ENCODE assay signal across 9 cellular contexts in the genomic region with DNA sequence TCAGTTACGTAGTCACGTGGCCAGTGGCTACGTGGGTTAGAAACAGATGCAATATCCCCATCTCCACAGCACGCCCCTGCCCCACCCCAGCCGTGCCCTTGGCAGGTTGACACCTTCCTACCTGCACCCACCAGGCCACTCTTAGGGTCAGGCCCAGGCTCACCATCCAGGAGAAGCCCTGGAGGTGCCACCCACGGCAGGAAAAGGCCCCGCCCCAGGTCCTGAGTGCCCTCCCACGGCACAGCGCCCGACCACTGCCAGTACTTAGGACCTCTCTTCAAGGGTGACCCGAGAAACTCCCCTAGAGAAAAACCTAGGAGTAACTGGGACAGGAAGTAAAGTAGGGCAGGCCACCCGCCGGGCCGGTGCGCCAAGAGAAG. TPM values are rescaled to one million over a fixed set of nuclear protein-coding genes. Genes with fewer than 3 reads are reported as not detected.
DNase-seq lines count a peak whose midpoint lies in the region; ATAC-seq, FAIRE-seq and TF ChIP-seq lines count a peak whose summit lies in the region.
"Had no signal": no experiment of that assay in that cellular context is flagged by ENCODE, and none has a peak within 500 bp of the region (broad histone marks: within the 10 kb centered on the region; RNA-seq: fewer than 3 reads in every experiment).

No MANE protein-coding gene starts in this region.

- H3K4me1 ChIP-seq in OCI-LY3 (ENCODE audit: low read length) (peaks cover 17% of the 10 kb centered on the region), endothelial cell of umbilical vein (ENCODE audit: control insufficient read depth, extremely low read depth, insufficient read depth, low read length) (peaks cover 10% of the 10 kb centered on the region)

- H3K9me3 ChIP-seq in OCI-LY3 (ENCODE audit: insufficient read depth, low read length) (no peaks in the 10 kb centered on the region), endothelial cell of umbilical vein (replicated peaks; ENCODE audit: control insufficient read depth, insufficient read depth, low read length) (no peaks in the 10 kb centered on the region)

- no TSS peak for BruUV-seq in endothelial cell of umbilical vein (replicated peaks; lab: Mats Ljungman, UMichigan)

- intact Hi-C loops in endothelial cell of umbilical vein (cut with micrococcal nuclease) = no loop called here

- CTCF ChIA-PET in GM10248 (lab: Yijun Ruan, JAX) = no interaction called here
- CTCF ChIA-PET in endothelial cell of umbilical vein (lab: Charles Lee) = interaction anchor here (0.7 to 1.1 kb wide), 6 partner anchors 9 to 102 kb away, joined by 3 to 12 read pairs (median 7); no protein-coding TSS in a partner anchor

- no peak for TF ChIP-seq POLR2A in endothelial cell of umbilical vein (IDR thresholded peaks at IDR 0.05; ENCODE audit: low read depth, low read length)

- H3K36me3 ChIP-seq in OCI-LY3 (replicated peaks; ENCODE audit: low read depth, low read length) = peaks cover 43% of the 10 kb centered on the region
- peaks cover 10 to 36% of the 10 kb centered on the region in 2 experiments for H3K36me3 ChIP-seq in endothelial cell of umbilical vein (ENCODE audit: control insufficient read depth in 2 of 2, extremely low read depth in 1 of 2, insufficient read depth in 2 of 2, low read length in 2 of 2)

- H3K9ac ChIP-seq in OCI-LY3 (ENCODE audit: low read length) (peak overlapping the region; percentile 80), endothelial cell of umbilical vein (replicated peaks; ENCODE audit: extremely low read depth, insufficient read depth, low read length) (no peak overlapping the region)

- H3K4me3 ChIP-seq in OCI-LY3 (ENCODE audit: low read length) (peak overlapping the region; percentile 87), endothelial cell of umbilical vein (replicated peaks in 1 of 3; ENCODE audit: insufficient read depth in 1 of 3, low read depth in 1 of 3, low read length in 3 of 3) (peak overlapping the region; percentile 45 to 53 (median 53)), retinal pigment epithelial cell (ENCODE audit: low read length) (peak overlapping the region; percentile 83)

- DNase-seq in GM10248 (ENCODE audit: extremely low spot score) = peak; percentile 34
- DNase-seq in endothelial cell of umbilical vein (ENCODE audit: low read depth, low spot score) = no peak
- no peak for DNase-seq in retinal pigment epithelial cell (ENCODE audit: low read depth)
- DNase-seq in NCI-H774 (lab: John Stamatoyannopoulos, UW) = no peak
- DNase-seq: KG1 had no signal

- TF ChIP-seq CTCF in GM10248 (IDR thresholded peaks at IDR 0.05; ENCODE audit: control extremely low read depth, extremely low read depth, low read depth, missing control alignments) (no peak), OCI-LY3 (IDR thresholded peaks at IDR 0.05; ENCODE audit: low read depth, low read length) (no peak), endothelial cell of umbilical vein (IDR thresholded peaks at IDR 0.05; ENCODE audit: extremely low read depth in 1 of 2, insufficient read depth in 1 of 2, low read depth in 1 of 2, low read length in 2 of 2) (no peak), retinal pigment epithelial cell (conservative IDR thresholded peaks at IDR 0.05; ENCODE audit: low read depth, low read length) (no peak)

- H3K9me1 ChIP-seq in endothelial cell of umbilical vein (replicated peaks; ENCODE audit: control insufficient read depth, extremely low read depth, insufficient read depth, low read length) = no peaks in the 10 kb centered on the region

- H3K4me2 ChIP-seq in OCI-LY3 (ENCODE audit: low read length) (peak overlapping the region; percentile 80), endothelial cell of umbilical vein (ENCODE audit: insufficient read depth, low read length) (peak overlapping the region; percentile 69)

- ATAC-seq in HG03139 (IDR thresholded peaks at IDR 0.05; ENCODE audit: unreplicated experiment) (no peak), GM21723 (IDR thresholded peaks at IDR 0.05; ENCODE audit: unreplicated experiment) (no peak), HG03378 (IDR thresholded peaks at IDR 0.05; ENCODE audit: unreplicated experiment) (no peak)

- no peak for FAIRE-seq in endothelial cell of umbilical vein (lab: Jason Lieb, UNC)

- dilution Hi-C loops in endothelial cell of umbilical vein (cut with MboI; ENCODE audit: extremely low pct_ligation_motif_present, low sequenced_read_pairs) = no loop called here

- H4K20me1 ChIP-seq in OCI-LY3 (ENCODE audit: insufficient read depth, low read length) = peaks cover 44% of the 10 kb centered on the region
- no peaks in the 10 kb centered on the region for H4K20me1 ChIP-seq in endothelial cell of umbilical vein (replicated peaks; ENCODE audit: control insufficient read depth, extremely low read depth, insufficient read depth, low read length)

- H3K79me2 ChIP-seq in OCI-LY3 (ENCODE audit: low read length) (peaks cover 56% of the 10 kb centered on the region), endothelial cell of umbilical vein (ENCODE audit: control insufficient read depth, insufficient read depth, low read length) (peaks cover 38% of the 10 kb centered on the region)

- H3K27me3 ChIP-seq in OCI-LY3 (ENCODE audit: low read depth, low read length) = no peaks in the 10 kb centered on the region
- H3K27me3 ChIP-seq in endothelial cell of umbilical vein (ENCODE audit: control insufficient read depth in 2 of 2, insufficient read depth in 2 of 2, low read length in 2 of 2) = no peaks in the 10 kb centered on the region

- H3K27ac ChIP-seq in OCI-LY3 (ENCODE audit: low read length) = peak overlapping the region; percentile 0; the same call in 1 of the 2 replicates
- no peak overlapping the region for H3K27ac ChIP-seq in endothelial cell of umbilical vein (ENCODE audit: insufficient read depth, low read depth, low read length)

- POLR2A ChIA-PET in GM10248 (lab: Yijun Ruan, JAX) (interaction anchor here (0.8 to 1.6 kb wide), 4 partner anchors 13 to 91 kb away, joined by 3 to 5 read pairs (median 4); a partner anchor contains a TSS), endothelial cell of umbilical vein (lab: Charles Lee) (no interaction called here)

- H2AFZ ChIP-seq in OCI-LY3 (ENCODE audit: low read depth, low read length) (no peak overlapping the region), endothelial cell of umbilical vein (ENCODE audit: low read depth, low read length) (no peak overlapping the region)

TF ChIP-seq in endothelial cell of umbilical vein, 7 proteins besides CTCF, POLR2A, EP300 and RAD21 (continues in another document):
- no peak for TF ChIP-seq GATA2 (IDR thresholded peaks at IDR 0.05; ENCODE audit: insufficient read depth, insufficient read length, low read depth, low read length)
- no peak for TF ChIP-seq JUN (IDR thresholded peaks at IDR 0.05; ENCODE audit: borderline replicate concordance, insufficient read depth, insufficient read length, low read depth)
- no peak for TF ChIP-seq EZH2 (IDR thresholded peaks at IDR 0.05; ENCODE audit: borderline replicate concordance, low read depth, low read length, severe bottlenecking)

RNA-seq across cellular contexts. Expression of a gene that starts 1.5 kb away (rescaled TPM):
- total RNA-seq in endothelial cell of umbilical vein = 21.7 and 23.9 TPM in 2 replicates
- 19.9 and 21.1 TPM in 2 replicates for polyA plus RNA-seq in endothelial cell of umbilical vein
- polyA plus RNA-seq in endothelial cell of umbilical vein (2011; cell fraction: cytosol; rRNA removed) = 14.6 and 17.1 TPM in 2 replicates
- polyA plus RNA-seq in endothelial cell of umbilical vein (2011; cell fraction: nucleus; rRNA removed) = 22.9 and 27.5 TPM in 2 replicates
- 12.8 and 15.1 TPM in 2 replicates for polyA plus RNA-seq in endothelial cell of umbilical vein (2012)
- polyA minus RNA-seq in endothelial cell of umbilical vein = 2.4 and 2.6 TPM in 2 replicates
- polyA minus RNA-seq in endothelial cell of umbilical vein (2011; cell fraction: cytosol; rRNA and poly(A)+ RNA removed) = 4.3 TPM
- polyA minus RNA-seq in endothelial cell of umbilical vein (2011; cell fraction: nucleus; rRNA and poly(A)+ RNA removed) = 1.6 and 2.8 TPM in 2 replicates

RNA-seq across cellular contexts. Expression of a gene that starts 7.5 kb away (rescaled TPM):
- total RNA-seq in endothelial cell of umbilical vein = 57.0 and 58.7 TPM in 2 replicates
- polyA plus RNA-seq in endothelial cell of umbilical vein = 155 and 287 TPM in 2 replicates
- 84.5 and 110 TPM in 2 replicates for polyA plus RNA-seq in endothelial cell of umbilical vein (2011; cell fraction: cytosol; rRNA removed)
- 103 and 115 TPM in 2 replicates for polyA plus RNA-seq in endothelial cell of umbilical vein (2011; cell fraction: nucleus; rRNA removed)
- 43.4 and 51.1 TPM in 2 replicates for polyA plus RNA-seq in endothelial cell of umbilical vein (2012)
- 35.6 and 46.6 TPM in 2 replicates for polyA minus RNA-seq in endothelial cell of umbilical vein
- polyA minus RNA-seq in endothelial cell of umbilical vein (2011; cell fraction: cytosol; rRNA and poly(A)+ RNA removed) = 56.2 TPM
- 13.6 and 18.8 TPM in 2 replicates for polyA minus RNA-seq in endothelial cell of umbilical vein (2011; cell fraction: nucleus; rRNA and poly(A)+ RNA removed)

RNA-seq across cellular contexts. Expression of a gene that starts 19.1 kb away (rescaled TPM):
- total RNA-seq in endothelial cell of umbilical vein = 488 and 499 TPM in 2 replicates
- polyA plus RNA-seq in endothelial cell of umbilical vein = 844 and 1,054 TPM in 2 replicates
- 724 and 860 TPM in 2 replicates for polyA plus RNA-seq in endothelial cell of umbilical vein (2011; cell fraction: cytosol; rRNA removed)
- 433 and 446 TPM in 2 replicates for polyA plus RNA-seq in endothelial cell of umbilical vein (2011; cell fraction: nucleus; rRNA removed)
- polyA plus RNA-seq in endothelial cell of umbilical vein (2012) = 473 and 510 TPM in 2 replicates
- polyA minus RNA-seq in endothelial cell of umbilical vein = 691 and 797 TPM in 2 replicates
- polyA minus RNA-seq in endothelial cell of umbilical vein (2011; cell fraction: cytosol; rRNA and poly(A)+ RNA removed) = 221 TPM
- polyA minus RNA-seq in endothelial cell of umbilical vein (2011; cell fraction: nucleus; rRNA and poly(A)+ RNA removed) = 130 and 181 TPM in 2 replicates

RNA-seq across cellular contexts. Expression of a gene that starts 38.5 kb away (rescaled TPM):
- total RNA-seq in endothelial cell of umbilical vein = 237 and 239 TPM in 2 replicates
- 742 and 822 TPM in 2 replicates for polyA plus RNA-seq in endothelial cell of umbilical vein
- polyA plus RNA-seq in endothelial cell of umbilical vein (2011; cell fraction: cytosol; rRNA removed) = 294 and 443 TPM in 2 replicates
- 325 and 344 TPM in 2 replicates for polyA plus RNA-seq in endothelial cell of umbilical vein (2011; cell fraction: nucleus; rRNA removed)
- 161 and 241 TPM in 2 replicates for polyA plus RNA-seq in endothelial cell of umbilical vein (2012)
- 140 and 214 TPM in 2 replicates for polyA minus RNA-seq in endothelial cell of umbilical vein
- 74.7 TPM for polyA minus RNA-seq in endothelial cell of umbilical vein (2011; cell fraction: cytosol; rRNA and poly(A)+ RNA removed)
- 61.4 and 97.7 TPM in 2 replicates for polyA minus RNA-seq in endothelial cell of umbilical vein (2011; cell fraction: nucleus; rRNA and poly(A)+ RNA removed)

RNA-seq across cellular contexts. Expression of a gene that starts 48.1 kb away (rescaled TPM):
- 0.90 and 1.2 TPM in 2 replicates for total RNA-seq in endothelial cell of umbilical vein
- 0.58 and 0.75 TPM in 2 replicates for polyA plus RNA-seq in endothelial cell of umbilical vein
- 0.30 and 0.47 TPM in 2 replicates for polyA plus RNA-seq in endothelial cell of umbilical vein (2011; cell fraction: cytosol; rRNA removed)
- polyA plus RNA-seq in endothelial cell of umbilical vein (2011; cell fraction: nucleus; rRNA removed) = 0.66 and 0.72 TPM in 2 replicates
- polyA plus RNA-seq in endothelial cell of umbilical vein (2012) = 0.57 and 0.59 TPM in 2 replicates
- 0.56 and 1.00 TPM in 2 replicates for polyA minus RNA-seq in endothelial cell of umbilical vein
- polyA minus RNA-seq in endothelial cell of umbilical vein (2011; cell fraction: cytosol; rRNA and poly(A)+ RNA removed) = 0.41 TPM
- polyA minus RNA-seq in endothelial cell of umbilical vein (2011; cell fraction: nucleus; rRNA and poly(A)+ RNA removed) = 0.34 and 0.53 TPM in 2 replicates
